10 cellular contexts compared by ENCODE assay signal in genomic region chr21:33109574-33110339, GRCh38. TPM values are rescaled to one million over a fixed set of nuclear protein-coding genes. Genes with fewer than 3 reads are reported as not detected.
A peak's percentile ranks its signal among the peaks of the same experiment; 100 is the strongest.
DNase-seq lines count a peak whose midpoint lies in the region; ATAC-seq and TF ChIP-seq lines count a peak whose summit lies in the region.
"Had no signal": no experiment of that assay in that cellular context is flagged by ENCODE, and none has a peak within 500 bp of the region (broad histone marks: within the 10 kb centered on the region; RNA-seq: fewer than 3 reads in every experiment).

No MANE protein-coding gene starts in this region.

- DNase-seq in GDM1 (lab: John Stamatoyannopoulos, UW) (peak; percentile 78), NCI-H510A (lab: John Stamatoyannopoulos, UW) (peak; percentile 58), osteoblast (ENCODE audit: insufficient read length, low spot score, missing footprints) (peak; percentile 62), amniotic stem cell (lab: John Stamatoyannopoulos, UW) (no peak), ascending aorta (ENCODE audit: low spot score in 2 of 2) (no peak)
- peak; percentile 21 for DNase-seq in activated naive CD8-positive, alpha-beta T cell treated with anti-CD3 and anti-CD28 coated beads, Interleukin-2, amount 50 U/mL, for 24 hours
- DNase-seq: left cardiac atrium had no signal

- H3K27me3 ChIP-seq in osteoblast (ENCODE audit: insufficient read depth, low read length) (peaks cover 83% of the 10 kb centered on the region), ascending aorta (peaks cover 9% of the 10 kb centered on the region)

- no peak overlapping the region for H2AFZ ChIP-seq in osteoblast (ENCODE audit: low read length)

- H3K4me3 ChIP-seq in osteoblast (ENCODE audit: insufficient read depth, low read length) (no peak overlapping the region), ascending aorta (no peak overlapping the region)
- H3K4me3 ChIP-seq: SJSA1 had no signal

- H3K36me3 Mint-ChIP-seq in activated naive CD8-positive, alpha-beta T cell treated with anti-CD3 and anti-CD28 coated beads, Interleukin-2, amount 50 U/mL, for 24 hours (ENCODE audit: low read depth), result no peaks in the 10 kb centered on the region

- no peaks in the 10 kb centered on the region for H3K79me2 ChIP-seq in osteoblast (ENCODE audit: insufficient read depth, low read length)

- ATAC-seq in activated naive CD8-positive, alpha-beta T cell treated with anti-CD3 and anti-CD28 coated beads, Interleukin-2, amount 50 U/mL, for 24 hours, result no peak
- ATAC-seq in HG03439 (IDR thresholded peaks at IDR 0.05; ENCODE audit: unreplicated experiment) (no peak), HG02642 (IDR thresholded peaks at IDR 0.05; ENCODE audit: poor library complexity, unreplicated experiment) (no peak)

- no peak overlapping the region for H3K4me3 Mint-ChIP-seq in activated naive CD8-positive, alpha-beta T cell treated with anti-CD3 and anti-CD28 coated beads, Interleukin-2, amount 50 U/mL, for 24 hours

- intact Hi-C loops in ascending aorta (cut with DNase I), result no loop called here

- no peak overlapping the region for H3K4me2 ChIP-seq in osteoblast (ENCODE audit: insufficient read depth, low read length)

- peaks cover 5% of the 10 kb centered on the region for H3K4me1 Mint-ChIP-seq in activated naive CD8-positive, alpha-beta T cell treated with anti-CD3 and anti-CD28 coated beads, Interleukin-2, amount 50 U/mL, for 24 hours

- H3K27ac ChIP-seq in osteoblast (ENCODE audit: low read depth, low read length), result no peak overlapping the region
- H3K27ac ChIP-seq in ascending aorta, result no peak overlapping the region
- H3K27ac ChIP-seq: SJSA1 had no signal

- TF ChIP-seq CTCF in osteoblast (IDR thresholded peaks at IDR 0.05; ENCODE audit: extremely low read depth, low read depth, low read length) (no peak), ascending aorta (IDR thresholded peaks at IDR 0.05) (no peak)

- no peak overlapping the region for H3K27ac Mint-ChIP-seq in activated naive CD8-positive, alpha-beta T cell treated with anti-CD3 and anti-CD28 coated beads, Interleukin-2, amount 50 U/mL, for 24 hours

- H3K9me3 Mint-ChIP-seq in activated naive CD8-positive, alpha-beta T cell treated with anti-CD3 and anti-CD28 coated beads, Interleukin-2, amount 50 U/mL, for 24 hours, result no peaks in the 10 kb centered on the region

- H3K9me3 ChIP-seq in osteoblast (ENCODE audit: low read depth, low read length) (no peaks in the 10 kb centered on the region), ascending aorta (no peaks in the 10 kb centered on the region)
- H3K9me3 ChIP-seq: SJSA1 had no signal

- H4K20me1 ChIP-seq in osteoblast (ENCODE audit: insufficient read depth, low read length), result no peaks in the 10 kb centered on the region

- H3K4me1 ChIP-seq in osteoblast (ENCODE audit: insufficient read depth, low read length) (no peaks in the 10 kb centered on the region), ascending aorta (no peaks in the 10 kb centered on the region)
- H3K4me1 ChIP-seq: SJSA1 had no signal

- H3K36me3 ChIP-seq in osteoblast (ENCODE audit: insufficient read depth, low read length) (no peaks in the 10 kb centered on the region), ascending aorta (no peaks in the 10 kb centered on the region)
- H3K36me3 ChIP-seq: SJSA1 had no signal

- H3K27me3 Mint-ChIP-seq in activated naive CD8-positive, alpha-beta T cell treated with anti-CD3 and anti-CD28 coated beads, Interleukin-2, amount 50 U/mL, for 24 hours, result peaks cover 43% of the 10 kb centered on the region

RNA-seq across cellular contexts. Expression of gene OLIG1, which starts 39.8 kb away (rescaled TPM):
- total RNA-seq in osteoblast (not detected in 2 replicates), ascending aorta (not detected)
- total RNA-seq: SJSA1 had no signal

Comparison
In these comparisons a context has a peak if more than half of its experiments do, and no peak if none do; other contexts are left out.
1. DNase-seq: peak in GDM1 (single experiment), NCI-H510A (single experiment), activated naive CD8-positive, alpha-beta T cell treated with anti-CD3 and anti-CD28 coated beads, Interleukin-2, amount 50 U/mL, for 24 hours (single experiment) and osteoblast (single experiment); none in amniotic stem cell (single experiment) and ascending aorta (0 of 2).